8 cellular contexts compared by ENCODE assay signal in the genomic region with DNA sequence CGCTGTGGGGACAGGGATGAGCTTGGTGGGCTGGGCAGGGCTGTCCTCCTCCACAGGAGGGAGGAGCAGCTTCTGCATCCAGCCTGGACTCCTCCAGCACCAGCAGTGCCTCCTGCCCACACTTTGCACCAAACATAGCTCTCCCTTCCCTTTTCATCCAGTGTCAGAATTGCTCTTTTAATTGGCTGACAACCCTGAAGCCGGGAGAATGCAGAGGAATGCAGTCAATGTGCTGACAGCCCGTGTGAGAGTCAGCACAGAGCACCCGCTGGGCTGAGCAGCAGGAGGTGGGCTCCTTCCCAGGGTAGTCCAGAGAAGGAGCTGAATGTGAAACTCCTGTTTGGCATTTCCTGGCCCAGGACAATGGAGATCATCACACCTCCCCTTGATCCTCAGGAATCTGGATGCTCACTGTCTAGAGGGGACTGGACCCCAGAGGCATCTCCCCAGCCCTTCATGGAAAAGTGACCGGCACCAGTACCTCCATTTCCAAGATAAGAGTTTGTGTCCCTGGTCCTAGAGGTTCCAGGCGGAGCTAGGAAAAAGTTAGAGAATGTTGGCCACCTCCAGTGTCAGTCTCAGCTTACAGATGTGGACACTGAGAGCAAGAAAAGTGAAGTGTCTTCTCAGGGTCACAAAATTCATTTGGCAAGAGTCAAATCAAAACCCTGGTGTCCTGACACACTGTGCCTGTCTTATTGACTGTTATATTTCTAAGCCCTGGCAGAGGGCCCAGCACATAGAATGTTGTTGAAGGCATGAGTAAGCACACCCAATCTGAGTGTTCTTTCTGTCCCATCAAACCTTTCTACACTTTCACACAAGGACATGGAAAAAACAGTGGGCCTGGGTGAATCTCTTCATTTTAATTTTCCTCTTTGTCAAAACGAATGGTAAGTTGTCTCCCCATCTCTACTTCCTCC.
DNase-seq lines count a peak whose midpoint lies in the region; ATAC-seq and TF ChIP-seq lines count a peak whose summit lies in the region.

No MANE protein-coding gene starts in this region.

- no peaks in the 10 kb centered on the region for H3K27me3 Mint-ChIP-seq in T-helper 17 cell

- CTCF ChIA-PET in SK-N-SH (lab: Yijun Ruan, JAX), result interaction anchor here (0.5 kb wide), 1 partner anchor 9 kb away, joined by 3 read pairs; no protein-coding TSS in a partner anchor

- TF ChIP-seq EP300 in SK-N-SH (IDR thresholded peaks at IDR 0.05; ENCODE audit: borderline replicate concordance in 1 of 2, low read depth in 1 of 2, low read length in 1 of 2), result no peak

- H2AFZ ChIP-seq in SK-N-SH (ENCODE audit: low read depth), result peak overlapping the region; percentile 29; the same call in 1 of the 2 replicates

- H3K36me3 ChIP-seq in H7 (replicated peaks; ENCODE audit: control insufficient read depth, insufficient read depth, low read length) (no peaks in the 10 kb centered on the region), SK-N-SH (replicated peaks in 1 of 2; ENCODE audit: control insufficient read depth in 1 of 2, insufficient read depth in 2 of 2, low read length in 1 of 2) (no peaks in the 10 kb centered on the region)

- no peaks in the 10 kb centered on the region for H3K9me2 ChIP-seq in SK-N-SH

- intact Hi-C loops in sciatic nerve (cut with DNase I), result no loop called here

- H3K27ac Mint-ChIP-seq in T-helper 17 cell, result no peak overlapping the region

- no peak for TF ChIP-seq RAD21 in SK-N-SH (IDR thresholded peaks at IDR 0.05; ENCODE audit: low read length)

- H3K79me2 ChIP-seq in SK-N-SH (ENCODE audit: insufficient read depth), result no peaks in the 10 kb centered on the region

- H3K27ac ChIP-seq in SK-N-SH (ENCODE audit: low read depth in 2 of 2, low read length in 1 of 2), result no peak overlapping the region

- no peak overlapping the region for H3K4me3 Mint-ChIP-seq in T-helper 17 cell

- POLR2A ChIA-PET in SK-N-SH (lab: Yijun Ruan, JAX), result no interaction called here

- ATAC-seq in sciatic nerve, result peak; percentile 64
- ATAC-seq in T-helper 17 cell, result no peak
- no peak for ATAC-seq in GM19023 (IDR thresholded peaks at IDR 0.05; ENCODE audit: unreplicated experiment)

- no peaks in the 10 kb centered on the region for H3F3A ChIP-seq in SK-N-SH (replicated peaks; ENCODE audit: insufficient read depth)

- H3K4me1 ChIP-seq in SK-N-SH (ENCODE audit: control insufficient read depth in 1 of 2, insufficient read depth in 2 of 2, low read depth in 1 of 2, low read length in 1 of 2), result peaks cover 5 to 21% of the 10 kb centered on the region in 2 experiments; a peak in 2 of 4 replicates

- H4K20me1 ChIP-seq in SK-N-SH (ENCODE audit: insufficient read depth), result no peaks in the 10 kb centered on the region

- 39% methylated on average over 7 of the region's 7 CpGs for WGBS in SK-N-SH (ENCODE audit: low lambda C conversion rate)

- H3K9me3 ChIP-seq in SK-N-SH, result 0 out of 2 replicates have a peak, but pooled peaks cover 7% of the 10 kb centered on the region
- H3K9me3 ChIP-seq in T-helper 17 cell (ENCODE audit: control insufficient read depth, low read length, poor library complexity, severe bottlenecking), result no peaks in the 10 kb centered on the region

- no peak overlapping the region; the same call in 1 of the 2 replicates for H3K4me2 ChIP-seq in SK-N-SH

- no peak overlapping the region for H3K9ac ChIP-seq in SK-N-SH

- H3K4me1 Mint-ChIP-seq in T-helper 17 cell, result peaks cover 10% of the 10 kb centered on the region

- DNase-seq in H7 (peak; percentile 61), SK-N-SH (no peak), fibroblast of pulmonary artery (ENCODE audit: low read depth) (peak; percentile 79), sciatic nerve (ENCODE audit: low spot score) (no peak), KBM-7 (no peak), T-helper 17 cell (no peak), SHP77 (lab: John Stamatoyannopoulos, UW) (no peak)

- in situ Hi-C loops in KBM-7 (cut with MboI; ENCODE audit: low pct_unique_long_range_greater_than_20kb, low sequenced_read_pairs), result no loop called here

- no peaks in the 10 kb centered on the region for H3K27me3 ChIP-seq in H7 (ENCODE audit: control insufficient read depth, insufficient read depth, low read length)
- peaks cover 4% of the 10 kb centered on the region; the same call in 1 of the 2 replicates for H3K27me3 ChIP-seq in SK-N-SH (ENCODE audit: insufficient read depth)

- TF ChIP-seq CTCF in SK-N-SH (IDR thresholded peaks at IDR 0.05), result no peak
- TF ChIP-seq CTCF in fibroblast of pulmonary artery (IDR thresholded peaks at IDR 0.05; ENCODE audit: low read length, missing control alignments), result no peak

- H3K4me3 ChIP-seq in H7 (ENCODE audit: insufficient read depth, low read depth, low read length) (no peak overlapping the region), SK-N-SH (ENCODE audit: low read depth in 2 of 2, low read length in 1 of 2) (peak overlapping the region in 1 of 2 experiments; percentile 16; a peak in 1 of 4 replicates), fibroblast of pulmonary artery (replicated peaks; ENCODE audit: low read depth, low read length) (no peak overlapping the region)

- H3K36me3 Mint-ChIP-seq in T-helper 17 cell (ENCODE audit: low read depth), result no peaks in the 10 kb centered on the region

TF ChIP-seq in SK-N-SH, 30 proteins besides CTCF, POLR2A, EP300 and RAD21 (continues in another document):
- TF ChIP-seq, protein P1, sequence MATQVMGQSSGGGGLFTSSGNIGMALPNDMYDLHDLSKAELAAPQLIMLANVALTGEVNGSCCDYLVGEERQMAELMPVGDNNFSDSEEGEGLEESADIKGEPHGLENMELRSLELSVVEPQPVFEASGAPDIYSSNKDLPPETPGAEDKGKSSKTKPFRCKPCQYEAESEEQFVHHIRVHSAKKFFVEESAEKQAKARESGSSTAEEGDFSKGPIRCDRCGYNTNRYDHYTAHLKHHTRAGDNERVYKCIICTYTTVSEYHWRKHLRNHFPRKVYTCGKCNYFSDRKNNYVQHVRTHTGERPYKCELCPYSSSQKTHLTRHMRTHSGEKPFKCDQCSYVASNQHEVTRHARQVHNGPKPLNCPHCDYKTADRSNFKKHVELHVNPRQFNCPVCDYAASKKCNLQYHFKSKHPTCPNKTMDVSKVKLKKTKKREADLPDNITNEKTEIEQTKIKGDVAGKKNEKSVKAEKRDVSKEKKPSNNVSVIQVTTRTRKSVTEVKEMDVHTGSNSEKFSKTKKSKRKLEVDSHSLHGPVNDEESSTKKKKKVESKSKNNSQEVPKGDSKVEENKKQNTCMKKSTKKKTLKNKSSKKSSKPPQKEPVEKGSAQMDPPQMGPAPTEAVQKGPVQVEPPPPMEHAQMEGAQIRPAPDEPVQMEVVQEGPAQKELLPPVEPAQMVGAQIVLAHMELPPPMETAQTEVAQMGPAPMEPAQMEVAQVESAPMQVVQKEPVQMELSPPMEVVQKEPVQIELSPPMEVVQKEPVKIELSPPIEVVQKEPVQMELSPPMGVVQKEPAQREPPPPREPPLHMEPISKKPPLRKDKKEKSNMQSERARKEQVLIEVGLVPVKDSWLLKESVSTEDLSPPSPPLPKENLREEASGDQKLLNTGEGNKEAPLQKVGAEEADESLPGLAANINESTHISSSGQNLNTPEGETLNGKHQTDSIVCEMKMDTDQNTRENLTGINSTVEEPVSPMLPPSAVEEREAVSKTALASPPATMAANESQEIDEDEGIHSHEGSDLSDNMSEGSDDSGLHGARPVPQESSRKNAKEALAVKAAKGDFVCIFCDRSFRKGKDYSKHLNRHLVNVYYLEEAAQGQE (IDR thresholded peaks at IDR 0.05; ENCODE audit: low read depth, low read length), result no peak
- TF ChIP-seq SIN3A (IDR thresholded peaks at IDR 0.05; ENCODE audit: borderline replicate concordance, low read depth, low read length), result no peak
- no peak for TF ChIP-seq TCF12 (IDR thresholded peaks at IDR 0.05)
- no peak for TF ChIP-seq YY1 (IDR thresholded peaks at IDR 0.05; ENCODE audit: low read depth)
- TF ChIP-seq GATA2 (CRISPR knock-in tag; IDR thresholded peaks at IDR 0.05), result no peak
- TF ChIP-seq ELF1 (IDR thresholded peaks at IDR 0.05), result no peak
- TF ChIP-seq MXI1 (IDR thresholded peaks at IDR 0.05; ENCODE audit: low read depth, low read length), result no peak
- no peak for TF ChIP-seq FOXM1 (IDR thresholded peaks at IDR 0.05; ENCODE audit: low read depth)
- no peak for TF ChIP-seq USF1 (IDR thresholded peaks at IDR 0.05; ENCODE audit: borderline replicate concordance, low read depth)
- TF ChIP-seq ZBTB33 (IDR thresholded peaks at IDR 0.05; ENCODE audit: borderline replicate concordance, low read depth), result no peak
- TF ChIP-seq SMC3 (IDR thresholded peaks at IDR 0.05; ENCODE audit: low read depth, low read length), result no peak
- no peak for TF ChIP-seq NFIC (IDR thresholded peaks at IDR 0.05; ENCODE audit: borderline replicate concordance)
- TF ChIP-seq NRF1 (IDR thresholded peaks at IDR 0.05; ENCODE audit: low read depth, low read length), result no peak
- TF ChIP-seq, protein P2, sequence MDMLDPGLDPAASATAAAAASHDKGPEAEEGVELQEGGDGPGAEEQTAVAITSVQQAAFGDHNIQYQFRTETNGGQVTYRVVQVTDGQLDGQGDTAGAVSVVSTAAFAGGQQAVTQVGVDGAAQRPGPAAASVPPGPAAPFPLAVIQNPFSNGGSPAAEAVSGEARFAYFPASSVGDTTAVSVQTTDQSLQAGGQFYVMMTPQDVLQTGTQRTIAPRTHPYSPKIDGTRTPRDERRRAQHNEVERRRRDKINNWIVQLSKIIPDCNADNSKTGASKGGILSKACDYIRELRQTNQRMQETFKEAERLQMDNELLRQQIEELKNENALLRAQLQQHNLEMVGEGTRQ (IDR thresholded peaks at IDR 0.05; ENCODE audit: borderline replicate concordance, low read depth, low read length), result no peak

Comparison
In these comparisons a context has a peak if more than half of its experiments do, and no peak if none do; other contexts are left out.
1. DNase-seq: peak in H7 (single experiment) and fibroblast of pulmonary artery (single experiment); none in SK-N-SH (single experiment), sciatic nerve (single experiment), KBM-7 (single experiment), T-helper 17 cell (0 of 3) and SHP77 (0 of 2).